Comparison of ENCODE assay signal across 8 cellular contexts in the genomic region with DNA sequence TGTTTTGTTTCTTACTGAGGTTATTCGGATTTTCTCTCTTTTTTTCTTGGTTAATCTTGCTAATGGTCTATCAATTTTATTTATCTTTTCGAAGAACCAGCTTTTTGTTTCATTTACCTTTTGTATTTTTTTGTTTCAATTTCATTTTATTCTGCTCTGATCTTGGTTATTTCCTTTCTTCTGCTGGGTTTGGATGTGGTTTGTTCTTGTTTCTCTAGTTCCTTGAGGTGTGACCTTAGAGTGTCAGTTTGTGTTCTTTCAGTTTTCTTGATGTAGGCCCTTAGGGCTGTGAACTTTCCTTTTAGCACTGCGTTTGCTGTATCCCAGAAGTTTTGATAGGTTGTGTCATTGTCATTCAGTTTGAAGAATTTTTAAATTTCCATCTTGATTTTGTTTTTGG.
A peak's percentile ranks its signal among the peaks of the same experiment; 100 is the strongest.
DNase-seq lines count a peak whose midpoint lies in the region; ATAC-seq, FAIRE-seq and TF ChIP-seq lines count a peak whose summit lies in the region.
"Not testable (repeated sequence)": the region's sequence is repeated elsewhere in the genome, so short reads cannot be mapped to it uniquely, and the experiment has no call there.

No MANE protein-coding gene starts in this region.

- H3K27me3 Mint-ChIP-seq in CD8-positive, alpha-beta T cell (ENCODE audit: low read depth); activated CD4-positive, alpha-beta T cell treated with anti-CD3 and anti-CD28 coated beads for 36 hours; activated CD8-positive, alpha-beta memory T cell treated with anti-CD3 and anti-CD28 coated beads, Interleukin-2, amount 10 ng/mL, durations not matched to agents 7 days and 5 days; activated naive CD4-positive, alpha-beta T cell treated with anti-CD3 and anti-CD28 coated beads for 36 hours (ENCODE audit: low read depth); naive thymus-derived CD8-positive, alpha-beta T cell; stimulated activated naive CD8-positive, alpha-beta T cell treated with anti-CD3 and anti-CD28 coated beads, Interleukin-15, amount 100 ng/mL, for 72 hours: not testable (repeated sequence)

- H3K36me3 Mint-ChIP-seq in CD8-positive, alpha-beta T cell = peaks cover 21% of the 10 kb centered on the region
- not testable (repeated sequence) for H3K36me3 Mint-ChIP-seq in activated CD4-positive, alpha-beta T cell treated with anti-CD3 and anti-CD28 coated beads for 36 hours (ENCODE audit: low read depth); activated naive CD4-positive, alpha-beta T cell treated with anti-CD3 and anti-CD28 coated beads for 36 hours (ENCODE audit: low read depth)
- H3K36me3 Mint-ChIP-seq in activated CD8-positive, alpha-beta memory T cell treated with anti-CD3 and anti-CD28 coated beads, Interleukin-2, amount 10 ng/mL, durations not matched to agents 7 days and 5 days = peaks cover 37% of the 10 kb centered on the region
- peaks cover 0 to 28% (median 13%) of the 10 kb centered on the region in 3 donors for H3K36me3 Mint-ChIP-seq in naive thymus-derived CD8-positive, alpha-beta T cell

- TF ChIP-seq CTCF in CD8-positive, alpha-beta T cell (IDR thresholded peaks at IDR 0.05); GM12878 (IDR thresholded peaks at IDR 0.05 in 2 of 3, conservative IDR thresholded peaks at IDR 0.05 in 1 of 3; ENCODE audit: control insufficient read depth in 2 of 3, extremely low read depth in 1 of 3, insufficient read depth in 1 of 3, low read depth in 3 of 3, low read length in 3 of 3): not testable (repeated sequence)

- POLR2A ChIA-PET in CD8-positive, alpha-beta T cell (lab: Charles Lee); activated CD4-positive, alpha-beta T cell treated with anti-CD3 and anti-CD28 coated beads for 36 hours (lab: Charles Lee); GM12878 (lab: Charles Lee); naive thymus-derived CD8-positive, alpha-beta T cell (lab: Charles Lee): not testable (repeated sequence)

- intact Hi-C loops in CD8-positive, alpha-beta T cell (cut with DNase I, micrococcal nuclease) = loop anchor here in 1 of 2 experiments (1.0 kb wide), 1 partner anchor 239 kb away; the partner anchor contains the start of gene AEBP2
- intact Hi-C loops in activated CD4-positive, alpha-beta T cell treated with anti-CD3 and anti-CD28 coated beads for 36 hours (cut with DNase I, micrococcal nuclease) = loop anchor here (2.0 to 10.0 kb wide), 4 partner anchors 124 to 246 kb away; no protein-coding TSS in a partner anchor
- intact Hi-C loops in activated naive CD4-positive, alpha-beta T cell treated with anti-CD3 and anti-CD28 coated beads for 36 hours (cut with micrococcal nuclease) = loop anchor here (1.0 kb wide), 1 partner anchor 156 kb away; no protein-coding TSS in a partner anchor
- intact Hi-C loops in GM12878 (cut with micrococcal nuclease; ENCODE audit: unreplicated experiment) = not testable (repeated sequence)

- H3K27ac ChIP-seq in CD8-positive, alpha-beta T cell (ENCODE audit: low read depth, low read length) = peak overlapping the region; percentile 28
- H3K27ac ChIP-seq in KOPT-K1 (ENCODE audit: low read depth, low read length, poor library complexity, severe bottlenecking) = peak overlapping the region; percentile 54
- H3K27ac ChIP-seq in GM12878 (ENCODE audit: control insufficient read depth, insufficient read depth) = not testable (repeated sequence)

- TF ChIP-seq RAD21 in GM12878 (IDR thresholded peaks at IDR 0.05; ENCODE audit: insufficient read depth, low read depth, low read length) = not testable (repeated sequence)

- not testable (repeated sequence) for H2AFZ ChIP-seq in GM12878 (ENCODE audit: control insufficient read depth, low read depth, low read length)

- FAIRE-seq in GM12878 (lab: Jason Lieb, UNC) = not testable (repeated sequence)

- H3K9me3 Mint-ChIP-seq in CD8-positive, alpha-beta T cell = peaks cover 25% of the 10 kb centered on the region
- H3K9me3 Mint-ChIP-seq in activated CD4-positive, alpha-beta T cell treated with anti-CD3 and anti-CD28 coated beads for 36 hours (ENCODE audit: low read depth) = peaks cover 20% of the 10 kb centered on the region
- not testable (repeated sequence) for H3K9me3 Mint-ChIP-seq in activated CD8-positive, alpha-beta memory T cell treated with anti-CD3 and anti-CD28 coated beads, Interleukin-2, amount 10 ng/mL, durations not matched to agents 7 days and 5 days (ENCODE audit: low read depth)
- H3K9me3 Mint-ChIP-seq in activated naive CD4-positive, alpha-beta T cell treated with anti-CD3 and anti-CD28 coated beads for 36 hours = peaks cover 28% of the 10 kb centered on the region
- peaks cover 9 to 32% (median 15%) of the 10 kb centered on the region in 9 donors for H3K9me3 Mint-ChIP-seq in naive thymus-derived CD8-positive, alpha-beta T cell
- peaks cover 25 to 45% of the 10 kb centered on the region in 2 donors for H3K9me3 Mint-ChIP-seq in stimulated activated naive CD8-positive, alpha-beta T cell treated with anti-CD3 and anti-CD28 coated beads, Interleukin-15, amount 100 ng/mL, for 72 hours

- peak; percentile 29 for ATAC-seq in CD8-positive, alpha-beta T cell
- ATAC-seq in activated CD4-positive, alpha-beta T cell treated with anti-CD3 and anti-CD28 coated beads for 36 hours; GM12878; stimulated activated naive CD8-positive, alpha-beta T cell treated with anti-CD3 and anti-CD28 coated beads, Interleukin-15, amount 100 ng/mL, for 72 hours: not testable (repeated sequence)
- ATAC-seq in activated CD8-positive, alpha-beta memory T cell treated with anti-CD3 and anti-CD28 coated beads, Interleukin-2, amount 10 ng/mL, durations not matched to agents 7 days and 5 days = peak; percentile 61
- peak in 1 of 2 donors; percentile 70 for ATAC-seq in naive thymus-derived CD8-positive, alpha-beta T cell

- peak overlapping the region; percentile 79 for H3K4me3 Mint-ChIP-seq in CD8-positive, alpha-beta T cell
- peak overlapping the region; percentile 6 for H3K4me3 Mint-ChIP-seq in activated CD4-positive, alpha-beta T cell treated with anti-CD3 and anti-CD28 coated beads for 36 hours
- H3K4me3 Mint-ChIP-seq in activated CD8-positive, alpha-beta memory T cell treated with anti-CD3 and anti-CD28 coated beads, Interleukin-2, amount 10 ng/mL, durations not matched to agents 7 days and 5 days = peak overlapping the region; percentile 69
- peak overlapping the region; percentile 10 for H3K4me3 Mint-ChIP-seq in activated naive CD4-positive, alpha-beta T cell treated with anti-CD3 and anti-CD28 coated beads for 36 hours
- peak overlapping the region; percentile 68 to 93 (median 82) for H3K4me3 Mint-ChIP-seq in naive thymus-derived CD8-positive, alpha-beta T cell
- H3K4me3 Mint-ChIP-seq in stimulated activated naive CD8-positive, alpha-beta T cell treated with anti-CD3 and anti-CD28 coated beads, Interleukin-15, amount 100 ng/mL, for 72 hours = peak overlapping the region; percentile 74 to 77

- H3K79me2 ChIP-seq in GM12878 (ENCODE audit: control insufficient read depth, insufficient read depth, low read length) = not testable (repeated sequence)

- not testable (repeated sequence) for H3K4me2 ChIP-seq in GM12878 (ENCODE audit: control insufficient read depth, insufficient read depth)

- peak overlapping the region; percentile 95 for H3K27ac Mint-ChIP-seq in CD8-positive, alpha-beta T cell
- H3K27ac Mint-ChIP-seq in activated CD4-positive, alpha-beta T cell treated with anti-CD3 and anti-CD28 coated beads for 36 hours = peak overlapping the region; percentile 2
- H3K27ac Mint-ChIP-seq in activated CD8-positive, alpha-beta memory T cell treated with anti-CD3 and anti-CD28 coated beads, Interleukin-2, amount 10 ng/mL, durations not matched to agents 7 days and 5 days = peak overlapping the region; percentile 94
- H3K27ac Mint-ChIP-seq in activated naive CD4-positive, alpha-beta T cell treated with anti-CD3 and anti-CD28 coated beads for 36 hours = peak overlapping the region; percentile 46
- peak overlapping the region; percentile 87 to 96 (median 92) for H3K27ac Mint-ChIP-seq in naive thymus-derived CD8-positive, alpha-beta T cell
- peak overlapping the region; percentile 19 to 90 for H3K27ac Mint-ChIP-seq in stimulated activated naive CD8-positive, alpha-beta T cell treated with anti-CD3 and anti-CD28 coated beads, Interleukin-15, amount 100 ng/mL, for 72 hours

- H3K4me1 ChIP-seq in CD8-positive, alpha-beta T cell (ENCODE audit: insufficient read depth, low read length) = peaks cover 10% of the 10 kb centered on the region
- not testable (repeated sequence) for H3K4me1 ChIP-seq in GM12878 (ENCODE audit: control insufficient read depth, insufficient read depth, low read length)

- WGBS in GM12878 (ENCODE audit: insufficient coverage, insufficient replicate concordance, low lambda C conversion rate, missing lambda C conversion rate) = 15% methylated on average over 3 of the region's 3 CpGs

- RAD21 ChIA-PET in GM12878 (lab: Charles Lee; ENCODE audit: unreplicated experiment) = not testable (repeated sequence)

- not testable (repeated sequence) for H4K20me1 ChIP-seq in GM12878 (ENCODE audit: control insufficient read depth, insufficient read depth)

- not testable (repeated sequence) for TF ChIP-seq EP300 in GM12878 (IDR thresholded peaks at IDR 0.05; ENCODE audit: borderline replicate concordance in 1 of 2, control insufficient read depth in 1 of 2, low read depth in 2 of 2, low read length in 2 of 2)

- SMC1A ChIA-PET in GM12878 (lab: Charles Lee; ENCODE audit: uncharacterized antibody, unreplicated experiment) = not testable (repeated sequence)

- in situ Hi-C loops in GM12878 (cut with MboI) = not testable (repeated sequence)

- H3K4me3 ChIP-seq in CD8-positive, alpha-beta T cell (ENCODE audit: low read depth, low read length); GM12878: not testable (repeated sequence)

- peaks cover 46% of the 10 kb centered on the region for H3K4me1 Mint-ChIP-seq in CD8-positive, alpha-beta T cell (ENCODE audit: low read depth)
- H3K4me1 Mint-ChIP-seq in activated CD4-positive, alpha-beta T cell treated with anti-CD3 and anti-CD28 coated beads for 36 hours = peaks cover 26% of the 10 kb centered on the region
- H3K4me1 Mint-ChIP-seq in activated CD8-positive, alpha-beta memory T cell treated with anti-CD3 and anti-CD28 coated beads, Interleukin-2, amount 10 ng/mL, durations not matched to agents 7 days and 5 days = peaks cover 53% of the 10 kb centered on the region
- peaks cover 40% of the 10 kb centered on the region for H3K4me1 Mint-ChIP-seq in activated naive CD4-positive, alpha-beta T cell treated with anti-CD3 and anti-CD28 coated beads for 36 hours (ENCODE audit: low read depth)
- peaks cover 25 to 58% (median 42%) of the 10 kb centered on the region in 4 donors for H3K4me1 Mint-ChIP-seq in naive thymus-derived CD8-positive, alpha-beta T cell
- peaks cover 69% of the 10 kb centered on the region for H3K4me1 Mint-ChIP-seq in stimulated activated naive CD8-positive, alpha-beta T cell treated with anti-CD3 and anti-CD28 coated beads, Interleukin-15, amount 100 ng/mL, for 72 hours

- CTCF ChIA-PET in CD8-positive, alpha-beta T cell (lab: Charles Lee); activated CD4-positive, alpha-beta T cell treated with anti-CD3 and anti-CD28 coated beads for 36 hours (lab: Charles Lee); activated CD8-positive, alpha-beta memory T cell treated with anti-CD3 and anti-CD28 coated beads, Interleukin-2, amount 10 ng/mL, durations not matched to agents 7 days and 5 days (lab: Charles Lee); activated naive CD4-positive, alpha-beta T cell treated with anti-CD3 and anti-CD28 coated beads for 36 hours (lab: Charles Lee); GM12878 (lab: Yijun Ruan, JAX): not testable (repeated sequence)

- H3K27me3 ChIP-seq in CD8-positive, alpha-beta T cell (ENCODE audit: insufficient read depth, low read length); GM12878 (replicated peaks in 1 of 2; ENCODE audit: control insufficient read depth in 2 of 2, insufficient read depth in 2 of 2, low read length in 1 of 2): not testable (repeated sequence)

- not testable (repeated sequence) for BruUV-seq in GM12878 (replicated peaks; lab: Mats Ljungman, UMichigan)

- not testable (repeated sequence) for H3K9me3 ChIP-seq in CD8-positive, alpha-beta T cell (ENCODE audit: low read length); KOPT-K1 (ENCODE audit: insufficient read depth, low read length, poor library complexity, severe bottlenecking); GM12878 (replicated peaks; ENCODE audit: control insufficient read depth, insufficient read depth, low read length)

- not testable (repeated sequence) for TF ChIP-seq POLR2A in GM12878 (IDR thresholded peaks at IDR 0.05; ENCODE audit: low read depth, low read length)

- not testable (repeated sequence) for H3K9ac ChIP-seq in GM12878 (ENCODE audit: control insufficient read depth, insufficient read depth, low read length)

- DNase-seq in CD8-positive, alpha-beta T cell; activated CD4-positive, alpha-beta T cell treated with anti-CD3 and anti-CD28 coated beads for 36 hours; activated CD8-positive, alpha-beta memory T cell treated with anti-CD3 and anti-CD28 coated beads, Interleukin-2, amount 10 ng/mL, durations not matched to agents 7 days and 5 days; activated naive CD4-positive, alpha-beta T cell treated with anti-CD3 and anti-CD28 coated beads for 36 hours; GM12878 (ENCODE audit: low read depth, low spot score); stimulated activated naive CD8-positive, alpha-beta T cell treated with anti-CD3 and anti-CD28 coated beads, Interleukin-15, amount 100 ng/mL, for 72 hours: not testable (repeated sequence)
- peak in 4 of 10 donors; percentile 34 to 78 (median 68) for DNase-seq in naive thymus-derived CD8-positive, alpha-beta T cell

- H3K36me3 ChIP-seq in CD8-positive, alpha-beta T cell (ENCODE audit: insufficient read depth, low read length); KOPT-K1 (ENCODE audit: insufficient read depth, low read length); GM12878 (ENCODE audit: control insufficient read depth in 2 of 2, insufficient read depth in 2 of 2, low read length in 1 of 2): not testable (repeated sequence)

Comparison
In these comparisons a context has a peak if more than half of its experiments do, and no peak if none do; other contexts are left out.
1. H3K27ac Mint-ChIP-seq: peak in every context shown above with its lines; median percentile 95 in CD8-positive, alpha-beta T cell; 94 in activated CD8-positive, alpha-beta memory T cell treated with anti-CD3 and anti-CD28 coated beads, Interleukin-2, amount 10 ng/mL, durations not matched to agents 7 days and 5 days; 92 in naive thymus-derived CD8-positive, alpha-beta T cell; 54 in stimulated activated naive CD8-positive, alpha-beta T cell treated with anti-CD3 and anti-CD28 coated beads, Interleukin-15, amount 100 ng/mL, for 72 hours; 46 in activated naive CD4-positive, alpha-beta T cell treated with anti-CD3 and anti-CD28 coated beads for 36 hours; 2 in activated CD4-positive, alpha-beta T cell treated with anti-CD3 and anti-CD28 coated beads for 36 hours.
2. H3K4me3 Mint-ChIP-seq: peak in every context shown above with its lines; median percentile 82 in naive thymus-derived CD8-positive, alpha-beta T cell; 79 in CD8-positive, alpha-beta T cell; 76 in stimulated activated naive CD8-positive, alpha-beta T cell treated with anti-CD3 and anti-CD28 coated beads, Interleukin-15, amount 100 ng/mL, for 72 hours; 69 in activated CD8-positive, alpha-beta memory T cell treated with anti-CD3 and anti-CD28 coated beads, Interleukin-2, amount 10 ng/mL, durations not matched to agents 7 days and 5 days; 10 in activated naive CD4-positive, alpha-beta T cell treated with anti-CD3 and anti-CD28 coated beads for 36 hours; 6 in activated CD4-positive, alpha-beta T cell treated with anti-CD3 and anti-CD28 coated beads for 36 hours.